ENCODE assay signal across 8 cellular contexts in the genomic region with DNA sequence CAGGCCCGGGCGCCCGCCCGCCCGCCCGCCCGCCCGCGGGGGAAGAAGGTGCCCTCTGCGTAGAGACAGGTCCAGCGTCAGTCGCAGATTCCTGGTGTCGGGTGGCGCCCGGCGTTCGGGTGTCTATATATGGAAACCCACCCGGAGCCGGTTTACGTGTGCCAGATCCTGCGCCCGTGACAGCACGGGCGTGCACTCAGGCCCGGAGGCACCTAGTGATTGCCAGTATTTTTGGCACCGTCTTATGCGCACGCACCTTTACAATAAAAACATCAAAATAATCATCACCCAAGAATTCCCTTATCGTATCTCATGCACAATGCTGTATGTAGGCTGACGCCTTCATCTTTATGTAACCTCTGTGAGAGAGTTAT. TPM values are rescaled to one million over a fixed set of nuclear protein-coding genes. Genes with fewer than 3 reads are reported as not detected.
DNase-seq lines count a peak whose midpoint lies in the region; ATAC-seq and TF ChIP-seq lines count a peak whose summit lies in the region.

No MANE protein-coding gene starts in this region.

- H3K9me3 Mint-ChIP-seq in WTC11 (no peaks in the 10 kb centered on the region), endothelial cell (ENCODE audit: unreplicated experiment) (no peaks in the 10 kb centered on the region), type B pancreatic cell (no peaks in the 10 kb centered on the region)

- DNase-seq in AG09309 (ENCODE audit: low read depth) (no peak), WTC11 (ENCODE audit: low spot score) (no peak), endothelial cell (ENCODE audit: low spot score) (no peak), mucosa of gallbladder (ENCODE audit: low spot score) (peak; percentile 44), type B pancreatic cell (ENCODE audit: extremely low spot score, unreplicated experiment) (no peak), amniotic stem cell (lab: John Stamatoyannopoulos, UW) (no peak)

- TF ChIP-seq CTCF in AG09309 (IDR thresholded peaks at IDR 0.05; ENCODE audit: control insufficient read depth, insufficient read depth, low read depth, low read length, missing control alignments) (no peak), WTC11 (IDR thresholded peaks at IDR 0.05) (no peak), endothelial cell (IDR thresholded peaks at IDR 0.05; ENCODE audit: unreplicated experiment) (no peak), type B pancreatic cell (conservative IDR thresholded peaks at IDR 0.05) (no peak)

- H3K27me3 Mint-ChIP-seq in WTC11 (ENCODE audit: low read depth) (peaks cover 5% of the 10 kb centered on the region; the same call in 1 of the 2 replicates), endothelial cell (ENCODE audit: unreplicated experiment) (peaks cover 5% of the 10 kb centered on the region), type B pancreatic cell (peaks cover 12% of the 10 kb centered on the region)

- peaks cover 17% of the 10 kb centered on the region for H3K36me3 Mint-ChIP-seq in WTC11
- no peaks in the 10 kb centered on the region for H3K36me3 Mint-ChIP-seq in endothelial cell (ENCODE audit: low read depth, unreplicated experiment)
- H3K36me3 Mint-ChIP-seq in type B pancreatic cell = peaks cover 4% of the 10 kb centered on the region

- H3K27ac Mint-ChIP-seq in WTC11 = no peak overlapping the region
- no peak overlapping the region for H3K27ac Mint-ChIP-seq in endothelial cell (ENCODE audit: unreplicated experiment)
- H3K27ac Mint-ChIP-seq in type B pancreatic cell = peak overlapping the region; percentile 57

- CTCF ChIA-PET in WTC11 (lab: Charles Lee) = interaction anchor here (1.1 to 2.1 kb wide), 11 partner anchors 9 to 410 kb away, joined by 3 to 16 read pairs (median 6); partner anchors contain the start of genes CENPU and HELT

- POLR2A ChIA-PET in WTC11 (lab: Charles Lee) = interaction anchor here (1.0 to 1.5 kb wide), 11 partner anchors 8 to 162 kb away, joined by 3 to 6 read pairs (median 4); partner anchors contain the start of gene HELT

- peaks cover 24% of the 10 kb centered on the region for H3K4me1 Mint-ChIP-seq in WTC11
- peaks cover 12% of the 10 kb centered on the region for H3K4me1 Mint-ChIP-seq in endothelial cell (ENCODE audit: unreplicated experiment)
- peaks cover 10% of the 10 kb centered on the region for H3K4me1 Mint-ChIP-seq in type B pancreatic cell (ENCODE audit: unreplicated experiment)

- ATAC-seq in GM18870 (IDR thresholded peaks at IDR 0.05; ENCODE audit: unreplicated experiment) (peak; percentile 2), HG03565 (IDR thresholded peaks at IDR 0.05; ENCODE audit: unreplicated experiment) (peak; percentile 8), WTC11 (peak; percentile 3; the same call in 1 of the 2 replicates)

- peak overlapping the region; percentile 68 for H3K4me3 ChIP-seq in AG09309 (ENCODE audit: control insufficient read depth, low read depth, low read length)

- H3K4me3 Mint-ChIP-seq in WTC11 (peak overlapping the region; percentile 84), endothelial cell (ENCODE audit: unreplicated experiment) (peak overlapping the region; percentile 86), type B pancreatic cell (peak overlapping the region; percentile 92)

TF ChIP-seq in WTC11, 78 proteins besides CTCF, POLR2A, EP300 and RAD21:
- TF ChIP-seq NR2C2 (CRISPR knock-in tag; IDR thresholded peaks at IDR 0.05) = no peak
- TF ChIP-seq CDX4 (CRISPR knock-in tag; IDR thresholded peaks at IDR 0.05; ENCODE audit: borderline replicate concordance) = no peak
- no peak for TF ChIP-seq TEAD1 (CRISPR knock-in tag; IDR thresholded peaks at IDR 0.05)
- no peak for TF ChIP-seq ZNF317 (CRISPR knock-in tag; IDR thresholded peaks at IDR 0.05; ENCODE audit: borderline replicate concordance, low read depth)
- TF ChIP-seq MXD4 (CRISPR knock-in tag; IDR thresholded peaks at IDR 0.05; ENCODE audit: borderline replicate concordance) = no peak
- no peak for TF ChIP-seq SP1 (CRISPR knock-in tag; conservative IDR thresholded peaks at IDR 0.05)
- TF ChIP-seq ATF1 (CRISPR knock-in tag; IDR thresholded peaks at IDR 0.05) = no peak
- no peak for TF ChIP-seq NFATC4 (CRISPR knock-in tag; IDR thresholded peaks at IDR 0.05)
- TF ChIP-seq ZNF416 (CRISPR knock-in tag; IDR thresholded peaks at IDR 0.05) = no peak
- TF ChIP-seq, protein P1, sequence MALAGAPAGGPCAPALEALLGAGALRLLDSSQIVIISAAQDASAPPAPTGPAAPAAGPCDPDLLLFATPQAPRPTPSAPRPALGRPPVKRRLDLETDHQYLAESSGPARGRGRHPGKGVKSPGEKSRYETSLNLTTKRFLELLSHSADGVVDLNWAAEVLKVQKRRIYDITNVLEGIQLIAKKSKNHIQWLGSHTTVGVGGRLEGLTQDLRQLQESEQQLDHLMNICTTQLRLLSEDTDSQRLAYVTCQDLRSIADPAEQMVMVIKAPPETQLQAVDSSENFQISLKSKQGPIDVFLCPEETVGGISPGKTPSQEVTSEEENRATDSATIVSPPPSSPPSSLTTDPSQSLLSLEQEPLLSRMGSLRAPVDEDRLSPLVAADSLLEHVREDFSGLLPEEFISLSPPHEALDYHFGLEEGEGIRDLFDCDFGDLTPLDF (CRISPR knock-in tag; IDR thresholded peaks at IDR 0.05) = no peak
- TF ChIP-seq ZMAT4 (CRISPR knock-in tag; IDR thresholded peaks at IDR 0.05) = no peak
- TF ChIP-seq CREB1 (CRISPR knock-in tag; IDR thresholded peaks at IDR 0.05) = no peak
- no peak for TF ChIP-seq STAT6 (CRISPR knock-in tag; conservative IDR thresholded peaks at IDR 0.05; ENCODE audit: low read depth)
- TF ChIP-seq JAZF1 (CRISPR knock-in tag; IDR thresholded peaks at IDR 0.05) = no peak
- no peak for TF ChIP-seq GRHL2 (CRISPR knock-in tag; IDR thresholded peaks at IDR 0.05; ENCODE audit: insufficient replicate concordance, severe bottlenecking)
- TF ChIP-seq, protein P2, sequence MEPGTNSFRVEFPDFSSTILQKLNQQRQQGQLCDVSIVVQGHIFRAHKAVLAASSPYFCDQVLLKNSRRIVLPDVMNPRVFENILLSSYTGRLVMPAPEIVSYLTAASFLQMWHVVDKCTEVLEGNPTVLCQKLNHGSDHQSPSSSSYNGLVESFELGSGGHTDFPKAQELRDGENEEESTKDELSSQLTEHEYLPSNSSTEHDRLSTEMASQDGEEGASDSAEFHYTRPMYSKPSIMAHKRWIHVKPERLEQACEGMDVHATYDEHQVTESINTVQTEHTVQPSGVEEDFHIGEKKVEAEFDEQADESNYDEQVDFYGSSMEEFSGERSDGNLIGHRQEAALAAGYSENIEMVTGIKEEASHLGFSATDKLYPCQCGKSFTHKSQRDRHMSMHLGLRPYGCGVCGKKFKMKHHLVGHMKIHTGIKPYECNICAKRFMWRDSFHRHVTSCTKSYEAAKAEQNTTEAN (CRISPR knock-in tag; IDR thresholded peaks at IDR 0.05) = no peak
TF ChIP-seq in WTC11: peak in this region for 0.

RNA-seq across cellular contexts. Expression of gene SLC25A4, which starts 0.5 kb away (rescaled TPM):
- 40.2 to 44.6 TPM (median 43.9 TPM) in 3 replicates for total RNA-seq in WTC11 (2021)
- total RNA-seq in endothelial cell (ENCODE audit: unreplicated experiment) = 8.9 TPM
- total RNA-seq in mucosa of gallbladder = 58.9 TPM
- 31.0 and 40.8 TPM in 2 replicates for total RNA-seq in type B pancreatic cell (ENCODE audit: low replicate concordance)
